ENCODE assay signal across 18 cellular contexts in genomic region chr10:86753638-86754434, GRCh38. TPM values are rescaled to one million over a fixed set of nuclear protein-coding genes. Genes with fewer than 3 reads are reported as not detected.
DNase-seq lines count a peak whose midpoint lies in the region; ATAC-seq and TF ChIP-seq lines count a peak whose summit lies in the region.
"Had no signal": no experiment of that assay in that cellular context is flagged by ENCODE, and none has a peak within 500 bp of the region (broad histone marks: within the 10 kb centered on the region; RNA-seq: fewer than 3 reads in every experiment).

No MANE protein-coding gene starts in this region.

- peaks cover 0 to 47% (median 0%) of the 10 kb centered on the region in 3 donors for H3K4me1 ChIP-seq in gastroesophageal sphincter
- H3K4me1 ChIP-seq in BE2C = no peaks in the 10 kb centered on the region
- H3K4me1 ChIP-seq in CD8-positive, alpha-beta T cell (ENCODE audit: insufficient read depth, low read length) = peaks cover 15% of the 10 kb centered on the region

- H3K27me3 Mint-ChIP-seq in progenitor cell of endocrine pancreas = no peaks in the 10 kb centered on the region
- peaks cover 9% of the 10 kb centered on the region for H3K27me3 Mint-ChIP-seq in CD8-positive, alpha-beta T cell (ENCODE audit: low read depth)

- peak overlapping the region in 3 of 4 donors; percentile 70 to 99 (median 99) for H3K27ac ChIP-seq in gastroesophageal sphincter
- H3K27ac ChIP-seq in CD8-positive, alpha-beta T cell (ENCODE audit: low read depth, low read length) = no peak overlapping the region

- H3K4me1 Mint-ChIP-seq in progenitor cell of endocrine pancreas (ENCODE audit: low read depth) = peaks cover 34% of the 10 kb centered on the region
- peaks cover 21% of the 10 kb centered on the region for H3K4me1 Mint-ChIP-seq in CD8-positive, alpha-beta T cell (ENCODE audit: low read depth)

- ATAC-seq in gastroesophageal sphincter = no peak
- no peak for ATAC-seq in CD8-positive, alpha-beta T cell
- no peak for ATAC-seq in GM18867 (IDR thresholded peaks at IDR 0.05; ENCODE audit: unreplicated experiment)
- ATAC-seq: left colon had no signal

- TF ChIP-seq EP300 in gastroesophageal sphincter (IDR thresholded peaks at IDR 0.05) = no peak

- H3K27me3 ChIP-seq in gastroesophageal sphincter (peaks cover 6% of the 10 kb centered on the region), BE2C (no peaks in the 10 kb centered on the region)
- no peaks in the 10 kb centered on the region for H3K27me3 ChIP-seq in CD8-positive, alpha-beta T cell (ENCODE audit: insufficient read depth, low read length)

- WGBS in gastroesophageal sphincter (ENCODE audit: low coverage in 1 of 2), 2 donors = 60 to 73% methylated on average over 5 to 11 of the region's 12 CpGs

- DNase-seq in DMS 273 (lab: John Stamatoyannopoulos, UW; ENCODE audit: unreplicated experiment) = peak; percentile 73
- peak; percentile 1 for DNase-seq in NCI-H69 (lab: John Stamatoyannopoulos, UW)
- no peak for DNase-seq in progenitor cell of endocrine pancreas (ENCODE audit: low spot score, unreplicated experiment)
- no peak for DNase-seq in BE2C
- no peak for DNase-seq in CD8-positive, alpha-beta T cell
- DNase-seq in GM10248 (ENCODE audit: extremely low spot score) = no peak
- DNase-seq: activated CD4-positive, CD25-positive, alpha-beta regulatory T cell; anterior cingulate cortex; effector CD8-positive, alpha-beta T cell; foreskin melanocyte; GDM1; left colon; NCI-H2029; occipital lobe; stimulated activated CD4-positive, alpha-beta T cell treated with anti-CD3 and anti-CD28 coated beads, Interleukin-2, amount 100 ng/mL, for 24 hours; stimulated activated naive CD4-positive, alpha-beta T cell treated with Interleukin-2 at 50 U/mL for 16 hours had no signal

- no peaks in the 10 kb centered on the region for H3K9me3 ChIP-seq in gastroesophageal sphincter
- H3K9me3 ChIP-seq in BE2C = no peaks in the 10 kb centered on the region
- no peaks in the 10 kb centered on the region for H3K9me3 ChIP-seq in CD8-positive, alpha-beta T cell (ENCODE audit: low read length)

- H3K36me3 ChIP-seq in gastroesophageal sphincter (no peaks in the 10 kb centered on the region), BE2C (no peaks in the 10 kb centered on the region; the same call in 1 of the 2 replicates)
- H3K36me3 ChIP-seq in CD8-positive, alpha-beta T cell (ENCODE audit: insufficient read depth, low read length) = no peaks in the 10 kb centered on the region

- intact Hi-C loops in CD8-positive, alpha-beta T cell (cut with DNase I, micrococcal nuclease) = loop anchor here in 1 of 2 experiments (10.0 kb wide), 2 partner anchors 221 to 229 kb away; partner anchors contain the start of gene WAPL

- peak overlapping the region; percentile 10 for H3K4me3 Mint-ChIP-seq in progenitor cell of endocrine pancreas (ENCODE audit: low read depth)
- H3K4me3 Mint-ChIP-seq in CD8-positive, alpha-beta T cell = no peak overlapping the region

- H3K27ac Mint-ChIP-seq in progenitor cell of endocrine pancreas = peak overlapping the region; percentile 56
- no peak overlapping the region for H3K27ac Mint-ChIP-seq in CD8-positive, alpha-beta T cell

- no peak for TF ChIP-seq CTCF in gastroesophageal sphincter (IDR thresholded peaks at IDR 0.05)
- TF ChIP-seq CTCF in progenitor cell of endocrine pancreas (IDR thresholded peaks at IDR 0.05; ENCODE audit: unreplicated experiment) = no peak
- no peak for TF ChIP-seq CTCF in BE2C (IDR thresholded peaks at IDR 0.05; ENCODE audit: low read depth, low read length)
- no peak for TF ChIP-seq CTCF in CD8-positive, alpha-beta T cell (IDR thresholded peaks at IDR 0.05)
- TF ChIP-seq CTCF in GM10248 (IDR thresholded peaks at IDR 0.05; ENCODE audit: control extremely low read depth, extremely low read depth, low read depth, missing control alignments) = no peak

- H3K4me3 ChIP-seq in gastroesophageal sphincter = no peak overlapping the region
- no peak overlapping the region for H3K4me3 ChIP-seq in BE2C (ENCODE audit: low read depth, low read length)
- H3K4me3 ChIP-seq in CD8-positive, alpha-beta T cell (ENCODE audit: low read depth, low read length) = no peak overlapping the region

- no peak for TF ChIP-seq POLR2A in gastroesophageal sphincter (IDR thresholded peaks at IDR 0.05)

- H3K36me3 Mint-ChIP-seq in progenitor cell of endocrine pancreas (ENCODE audit: insufficient read depth) = no peaks in the 10 kb centered on the region
- H3K36me3 Mint-ChIP-seq in CD8-positive, alpha-beta T cell = peaks cover 3% of the 10 kb centered on the region

- CTCF ChIA-PET in CD8-positive, alpha-beta T cell (lab: Charles Lee) = no interaction called here
- CTCF ChIA-PET in GM10248 (lab: Yijun Ruan, JAX) = interaction anchor here (1.3 to 2.2 kb wide), 3 partner anchors 12 to 45 kb away, joined by 3 to 10 read pairs (median 3); no protein-coding TSS in a partner anchor

- H3K9me3 Mint-ChIP-seq in progenitor cell of endocrine pancreas (ENCODE audit: low read depth) = no peaks in the 10 kb centered on the region
- no peaks in the 10 kb centered on the region for H3K9me3 Mint-ChIP-seq in CD8-positive, alpha-beta T cell

- POLR2A ChIA-PET in CD8-positive, alpha-beta T cell (lab: Charles Lee) = no interaction called here
- POLR2A ChIA-PET in GM10248 (lab: Yijun Ruan, JAX) = interaction anchor here (0.6 kb wide), 1 partner anchor 40 kb away, joined by 7 read pairs; no protein-coding TSS in a partner anchor

RNA-seq across cellular contexts. Expression of gene BMPR1A, which starts 2.6 kb away (rescaled TPM):
- total RNA-seq in gastroesophageal sphincter (100 to 1,000 TPM in 3 of 4 donors, 10 to 100 TPM in 1; 91.5 to 121 (median 117) TPM), progenitor cell of endocrine pancreas (80.7 and 89.7 TPM in 2 replicates)
- 12.2 TPM for polyA plus RNA-seq in BE2C (2012; ENCODE audit: insufficient read depth, insufficient read length, low read depth)
- total RNA-seq in CD8-positive, alpha-beta T cell = 1 to 10 TPM; 1.6 to 2.0 TPM

Comparison
In these comparisons a context has a peak if more than half of its experiments do, and no peak if none do; other contexts are left out.
1. DNase-seq: peak in DMS 273 (single experiment) and NCI-H69 (single experiment); none in progenitor cell of endocrine pancreas (single experiment), BE2C (single experiment), CD8-positive, alpha-beta T cell (0 of 7) and GM10248 (single experiment).
2. RNA of gene BMPR1A, which starts 2.6 kb away (total RNA-seq): 91.5 to 121 TPM in gastroesophageal sphincter and 80.7 to 89.7 TPM in progenitor cell of endocrine pancreas; 1.6 to 2.0 TPM in CD8-positive, alpha-beta T cell; every median in the first group is over 10 times any median in the second.